Comparison of ENCODE assay signal across 1 cellular context in genomic region chr12:56158029-56158925, GRCh38.
TF ChIP-seq lines count a peak whose summit lies in the region.

Gene MYL6, plus strand, starts transcription at chr12:56158359. Its CDS starts 43 bp downstream, at chr12:56158402.

TF ChIP-seq in HepG2, 621 proteins besides CTCF, POLR2A, EP300 and RAD21 (continued from another document and continues in another):
- TF ChIP-seq RORA (CRISPR knock-in tag; IDR thresholded peaks at IDR 0.05) (no peak), PBX3 (CRISPR knock-in tag; IDR thresholded peaks at IDR 0.05; ENCODE audit: borderline replicate concordance) (no peak), BRD4 (CRISPR knock-in tag; IDR thresholded peaks at IDR 0.05) (0 out of 2 replicates have a peak, but pooled peaks have one; percentile 27), BRCA1 (CRISPR knock-in tag; IDR thresholded peaks at IDR 0.05) (peak; percentile 76; the same call in 1 of the 2 replicates), POLR2AphosphoS5 (IDR thresholded peaks at IDR 0.05; ENCODE audit: low read depth, low read length) (peak; percentile 100), KDM3A (CRISPR knock-in tag; IDR thresholded peaks at IDR 0.05; ENCODE audit: low read depth) (no peak), GATAD1 (CRISPR knock-in tag; IDR thresholded peaks at IDR 0.05) (0 out of 2 replicates have a peak, but pooled peaks have one; percentile 45), ZBTB34 (CRISPR knock-in tag; IDR thresholded peaks at IDR 0.05) (no peak), MYNN (CRISPR knock-in tag; IDR thresholded peaks at IDR 0.05; ENCODE audit: low read depth) (no peak), SMARCE1 (IDR thresholded peaks at IDR 0.05; ENCODE audit: borderline replicate concordance) (no peak), SRSF1 (optimal IDR thresholded peaks at IDR 0.05; ENCODE audit: low read depth, low read length) (peak; percentile 62), FOSL2 (CRISPR knock-in tag; IDR thresholded peaks at IDR 0.05) (peak; percentile 72), ZNF841 (CRISPR knock-in tag; IDR thresholded peaks at IDR 0.05; ENCODE audit: borderline replicate concordance) (no peak), HIVEP1 (CRISPR knock-in tag; IDR thresholded peaks at IDR 0.05) (no peak), IKZF5 (CRISPR knock-in tag; IDR thresholded peaks at IDR 0.05) (peak; percentile 62; the same call in 1 of the 2 replicates), HOXA5 (CRISPR knock-in tag; IDR thresholded peaks at IDR 0.05) (no peak), CBX5 (CRISPR knock-in tag; IDR thresholded peaks at IDR 0.05; ENCODE audit: borderline replicate concordance) (no peak), PHF20 (CRISPR knock-in tag; IDR thresholded peaks at IDR 0.05) (no peak), ESRRA (CRISPR knock-in tag; IDR thresholded peaks at IDR 0.05; ENCODE audit: low read depth) (no peak), ZBTB33 (CRISPR knock-in tag; IDR thresholded peaks at IDR 0.05) (no peak), ZNF510 (CRISPR knock-in tag; IDR thresholded peaks at IDR 0.05; ENCODE audit: low read depth) (no peak), ZNF383 (CRISPR knock-in tag; IDR thresholded peaks at IDR 0.05; ENCODE audit: borderline replicate concordance) (no peak), ZNF280B (CRISPR knock-in tag; IDR thresholded peaks at IDR 0.05; ENCODE audit: borderline replicate concordance) (no peak), ATF7-NPFF (CRISPR knock-in tag; IDR thresholded peaks at IDR 0.05; ENCODE audit: low read depth) (no peak), ZNF782 (CRISPR knock-in tag; IDR thresholded peaks at IDR 0.05; ENCODE audit: borderline replicate concordance) (0 out of 2 replicates have a peak, but pooled peaks have one; percentile 58), ZNF431 (CRISPR knock-in tag; IDR thresholded peaks at IDR 0.05; ENCODE audit: borderline replicate concordance, low read depth) (no peak), ZFYVE20 (CRISPR knock-in tag; IDR thresholded peaks at IDR 0.05; ENCODE audit: borderline replicate concordance, low read depth) (0 out of 2 replicates have a peak, but pooled peaks have one; percentile 33), HES4 (CRISPR knock-in tag; IDR thresholded peaks at IDR 0.05; ENCODE audit: borderline replicate concordance) (no peak), ASH2L (IDR thresholded peaks at IDR 0.05; ENCODE audit: insufficient read length, low read depth, low read length) (peak; percentile 68), ZNF713 (CRISPR knock-in tag; IDR thresholded peaks at IDR 0.05) (no peak), U2AF2 (IDR thresholded peaks at IDR 0.05; ENCODE audit: low read depth, low read length) (no peak), ZNF567 (CRISPR knock-in tag; IDR thresholded peaks at IDR 0.05; ENCODE audit: borderline replicate concordance) (no peak), CREM (IDR thresholded peaks at IDR 0.05) (peak; percentile 84), CREM (CRISPR knock-in tag; IDR thresholded peaks at IDR 0.05) (no peak), ZNF496 (CRISPR knock-in tag; IDR thresholded peaks at IDR 0.05; ENCODE audit: insufficient replicate concordance) (no peak), NONO (IDR thresholded peaks at IDR 0.05) (no peak), NONO (CRISPR knock-in tag; conservative IDR thresholded peaks at IDR 0.05) (peak; percentile 82; the same call in 1 of the 2 replicates), ZNF225 (CRISPR knock-in tag; IDR thresholded peaks at IDR 0.05) (no peak; the same call in 1 of the 2 replicates), ZNF251 (CRISPR knock-in tag; IDR thresholded peaks at IDR 0.05) (no peak), SNRNP70 (IDR thresholded peaks at IDR 0.05; ENCODE audit: low read depth, low read length) (no peak), TMF1 (CRISPR knock-in tag; IDR thresholded peaks at IDR 0.05; ENCODE audit: low read depth) (no peak), AHR (CRISPR knock-in tag; IDR thresholded peaks at IDR 0.05) (no peak), TCF7L2 (IDR thresholded peaks at IDR 0.05; ENCODE audit: low read depth, low read length) (no peak), SUZ12 (IDR thresholded peaks at IDR 0.05; ENCODE audit: low read depth, low read length) (no peak), DMTF1 (CRISPR knock-in tag; IDR thresholded peaks at IDR 0.05) (no peak), MXI1 (IDR thresholded peaks at IDR 0.05; ENCODE audit: borderline replicate concordance, low read depth, low read length) (peak; percentile 67; the same call in 1 of the 3 replicates)
- TF ChIP-seq, protein P1, sequence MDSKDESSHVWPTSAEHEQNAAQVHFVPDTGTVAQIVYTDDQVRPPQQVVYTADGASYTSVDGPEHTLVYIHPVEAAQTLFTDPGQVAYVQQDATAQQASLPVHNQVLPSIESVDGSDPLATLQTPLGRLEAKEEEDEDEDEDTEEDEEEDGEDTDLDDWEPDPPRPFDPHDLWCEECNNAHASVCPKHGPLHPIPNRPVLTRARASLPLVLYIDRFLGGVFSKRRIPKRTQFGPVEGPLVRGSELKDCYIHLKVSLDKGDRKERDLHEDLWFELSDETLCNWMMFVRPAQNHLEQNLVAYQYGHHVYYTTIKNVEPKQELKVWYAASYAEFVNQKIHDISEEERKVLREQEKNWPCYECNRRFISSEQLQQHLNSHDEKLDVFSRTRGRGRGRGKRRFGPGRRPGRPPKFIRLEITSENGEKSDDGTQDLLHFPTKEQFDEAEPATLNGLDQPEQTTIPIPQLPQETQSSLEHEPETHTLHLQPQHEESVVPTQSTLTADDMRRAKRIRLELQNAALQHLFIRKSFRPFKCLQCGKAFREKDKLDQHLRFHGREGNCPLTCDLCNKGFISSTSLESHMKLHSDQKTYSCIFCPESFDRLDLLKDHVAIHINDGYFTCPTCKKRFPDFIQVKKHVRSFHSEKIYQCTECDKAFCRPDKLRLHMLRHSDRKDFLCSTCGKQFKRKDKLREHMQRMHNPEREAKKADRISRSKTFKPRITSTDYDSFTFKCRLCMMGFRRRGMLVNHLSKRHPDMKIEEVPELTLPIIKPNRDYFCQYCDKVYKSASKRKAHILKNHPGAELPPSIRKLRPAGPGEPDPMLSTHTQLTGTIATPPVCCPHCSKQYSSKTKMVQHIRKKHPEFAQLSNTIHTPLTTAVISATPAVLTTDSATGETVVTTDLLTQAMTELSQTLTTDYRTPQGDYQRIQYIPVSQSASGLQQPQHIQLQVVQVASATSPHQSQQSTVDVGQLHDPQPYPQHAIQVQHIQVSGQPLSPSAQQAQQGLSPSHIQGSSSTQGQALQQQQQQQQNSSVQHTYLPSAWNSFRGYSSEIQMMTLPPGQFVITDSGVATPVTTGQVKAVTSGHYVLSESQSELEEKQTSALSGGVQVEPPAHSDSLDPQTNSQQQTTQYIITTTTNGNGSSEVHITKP (CRISPR knock-in tag; IDR thresholded peaks at IDR 0.05; ENCODE audit: low read depth): peak; percentile 94
- TF ChIP-seq, protein P2, sequence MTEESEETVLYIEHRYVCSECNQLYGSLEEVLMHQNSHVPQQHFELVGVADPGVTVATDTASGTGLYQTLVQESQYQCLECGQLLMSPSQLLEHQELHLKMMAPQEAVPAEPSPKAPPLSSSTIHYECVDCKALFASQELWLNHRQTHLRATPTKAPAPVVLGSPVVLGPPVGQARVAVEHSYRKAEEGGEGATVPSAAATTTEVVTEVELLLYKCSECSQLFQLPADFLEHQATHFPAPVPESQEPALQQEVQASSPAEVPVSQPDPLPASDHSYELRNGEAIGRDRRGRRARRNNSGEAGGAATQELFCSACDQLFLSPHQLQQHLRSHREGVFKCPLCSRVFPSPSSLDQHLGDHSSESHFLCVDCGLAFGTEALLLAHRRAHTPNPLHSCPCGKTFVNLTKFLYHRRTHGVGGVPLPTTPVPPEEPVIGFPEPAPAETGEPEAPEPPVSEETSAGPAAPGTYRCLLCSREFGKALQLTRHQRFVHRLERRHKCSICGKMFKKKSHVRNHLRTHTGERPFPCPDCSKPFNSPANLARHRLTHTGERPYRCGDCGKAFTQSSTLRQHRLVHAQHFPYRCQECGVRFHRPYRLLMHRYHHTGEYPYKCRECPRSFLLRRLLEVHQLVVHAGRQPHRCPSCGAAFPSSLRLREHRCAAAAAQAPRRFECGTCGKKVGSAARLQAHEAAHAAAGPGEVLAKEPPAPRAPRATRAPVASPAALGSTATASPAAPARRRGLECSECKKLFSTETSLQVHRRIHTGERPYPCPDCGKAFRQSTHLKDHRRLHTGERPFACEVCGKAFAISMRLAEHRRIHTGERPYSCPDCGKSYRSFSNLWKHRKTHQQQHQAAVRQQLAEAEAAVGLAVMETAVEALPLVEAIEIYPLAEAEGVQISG (CRISPR knock-in tag; IDR thresholded peaks at IDR 0.05): no peak
- TF ChIP-seq, protein P3, sequence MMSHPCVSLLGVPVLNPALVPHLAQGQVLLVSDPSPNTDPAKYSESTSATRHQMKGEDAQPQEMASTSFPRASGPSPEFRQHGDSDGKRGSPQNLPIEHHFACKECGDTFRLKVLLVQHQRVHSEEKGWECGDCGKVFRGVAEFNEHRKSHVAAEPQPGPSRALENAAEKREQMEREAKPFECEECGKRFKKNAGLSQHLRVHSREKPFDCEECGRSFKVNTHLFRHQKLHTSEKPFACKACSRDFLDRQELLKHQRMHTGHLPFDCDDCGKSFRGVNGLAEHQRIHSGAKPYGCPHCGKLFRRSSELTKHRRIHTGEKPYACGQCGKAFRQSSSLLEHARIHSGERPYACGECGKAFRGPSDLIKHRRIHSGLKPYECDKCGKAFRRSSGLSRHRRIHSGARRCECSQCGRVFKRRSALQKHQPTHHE (CRISPR knock-in tag; IDR thresholded peaks at IDR 0.05; ENCODE audit: borderline replicate concordance): peak; percentile 39; the same call in 1 of the 2 replicates
- TF ChIP-seq, protein P4, sequence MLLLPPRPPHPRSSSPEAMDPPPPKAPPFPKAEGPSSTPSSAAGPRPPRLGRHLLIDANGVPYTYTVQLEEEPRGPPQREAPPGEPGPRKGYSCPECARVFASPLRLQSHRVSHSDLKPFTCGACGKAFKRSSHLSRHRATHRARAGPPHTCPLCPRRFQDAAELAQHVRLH (CRISPR knock-in tag; IDR thresholded peaks at IDR 0.05; ENCODE audit: borderline replicate concordance, low read depth): peak; percentile 35; the same call in 1 of the 2 replicates
